Comparison of ENCODE assay signal across 2 cellular contexts in the genomic region with DNA sequence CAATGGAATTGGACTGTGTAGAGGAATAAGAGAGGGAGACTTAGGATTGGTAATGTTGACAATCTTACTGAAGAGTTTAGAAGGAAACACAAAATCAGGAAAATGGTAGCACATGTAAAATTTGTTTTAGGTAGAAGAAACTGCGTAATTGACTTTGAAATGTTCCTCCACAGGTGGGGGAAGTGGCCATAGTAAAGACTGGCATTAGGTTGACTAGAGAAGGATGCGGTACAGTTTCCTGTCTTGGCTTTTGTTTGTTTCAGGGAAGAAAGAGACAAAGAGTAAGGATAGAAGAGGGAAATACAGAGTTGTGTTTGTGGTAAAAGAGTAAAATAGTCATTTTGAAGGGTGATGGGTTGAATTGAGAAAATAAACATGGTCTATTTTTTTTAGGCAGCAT.
TF ChIP-seq lines count a peak whose summit lies in the region.

No MANE protein-coding gene starts in this region.

TF ChIP-seq in IMR-90, 13 proteins besides CTCF, POLR2A, EP300 and RAD21:
- TF ChIP-seq, protein P1, sequence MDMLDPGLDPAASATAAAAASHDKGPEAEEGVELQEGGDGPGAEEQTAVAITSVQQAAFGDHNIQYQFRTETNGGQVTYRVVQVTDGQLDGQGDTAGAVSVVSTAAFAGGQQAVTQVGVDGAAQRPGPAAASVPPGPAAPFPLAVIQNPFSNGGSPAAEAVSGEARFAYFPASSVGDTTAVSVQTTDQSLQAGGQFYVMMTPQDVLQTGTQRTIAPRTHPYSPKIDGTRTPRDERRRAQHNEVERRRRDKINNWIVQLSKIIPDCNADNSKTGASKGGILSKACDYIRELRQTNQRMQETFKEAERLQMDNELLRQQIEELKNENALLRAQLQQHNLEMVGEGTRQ (IDR thresholded peaks at IDR 0.05; ENCODE audit: low read depth, low read length) = no peak
- TF ChIP-seq CHD1 (IDR thresholded peaks at IDR 0.05; ENCODE audit: low read depth, low read length) = no peak
- TF ChIP-seq FOS (IDR thresholded peaks at IDR 0.05; ENCODE audit: low read depth, low read length) = no peak
- no peak for TF ChIP-seq RCOR1 (IDR thresholded peaks at IDR 0.05; ENCODE audit: insufficient replicate concordance, low read length)
- TF ChIP-seq, protein P2, sequence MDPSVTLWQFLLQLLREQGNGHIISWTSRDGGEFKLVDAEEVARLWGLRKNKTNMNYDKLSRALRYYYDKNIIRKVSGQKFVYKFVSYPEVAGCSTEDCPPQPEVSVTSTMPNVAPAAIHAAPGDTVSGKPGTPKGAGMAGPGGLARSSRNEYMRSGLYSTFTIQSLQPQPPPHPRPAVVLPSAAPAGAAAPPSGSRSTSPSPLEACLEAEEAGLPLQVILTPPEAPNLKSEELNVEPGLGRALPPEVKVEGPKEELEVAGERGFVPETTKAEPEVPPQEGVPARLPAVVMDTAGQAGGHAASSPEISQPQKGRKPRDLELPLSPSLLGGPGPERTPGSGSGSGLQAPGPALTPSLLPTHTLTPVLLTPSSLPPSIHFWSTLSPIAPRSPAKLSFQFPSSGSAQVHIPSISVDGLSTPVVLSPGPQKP (IDR thresholded peaks at IDR 0.05; ENCODE audit: borderline replicate concordance, low read depth, low read length) = no peak
- TF ChIP-seq NFE2L2 (IDR thresholded peaks at IDR 0.05; ENCODE audit: low read depth, low read length) = no peak
- TF ChIP-seq MAZ (IDR thresholded peaks at IDR 0.05; ENCODE audit: borderline replicate concordance, low read depth, low read length) = no peak
- TF ChIP-seq MAFK (IDR thresholded peaks at IDR 0.05; ENCODE audit: low read depth, low read length) = no peak
- TF ChIP-seq SMC3 (IDR thresholded peaks at IDR 0.05; ENCODE audit: low read depth, low read length) = no peak
- no peak for TF ChIP-seq RFX5 (IDR thresholded peaks at IDR 0.05; ENCODE audit: low read depth, low read length)
- no peak for TF ChIP-seq BHLHE40 (IDR thresholded peaks at IDR 0.05; ENCODE audit: low read depth, low read length)
- TF ChIP-seq MXI1 (IDR thresholded peaks at IDR 0.05; ENCODE audit: borderline replicate concordance, low read depth, low read length) = no peak
- no peak for TF ChIP-seq CEBPB (IDR thresholded peaks at IDR 0.05; ENCODE audit: low read depth, low read length)

TF ChIP-seq in H1, 55 proteins besides CTCF, POLR2A, EP300 and RAD21:
- TF ChIP-seq CBX5 (IDR thresholded peaks at IDR 0.05; ENCODE audit: low read depth, low read length) (no peak), SUZ12 (IDR thresholded peaks at IDR 0.05; ENCODE audit: low read length) (no peak), RFX5 (IDR thresholded peaks at IDR 0.05; ENCODE audit: borderline replicate concordance, low read depth, low read length) (no peak), BCL11A (IDR thresholded peaks at IDR 0.05; ENCODE audit: low read depth in 2 of 2, low read length in 2 of 2) (no peak), KDM1A (IDR thresholded peaks at IDR 0.05; ENCODE audit: borderline replicate concordance, low read length) (no peak), SRF (IDR thresholded peaks at IDR 0.05; ENCODE audit: low read depth, low read length) (no peak), GTF2F1 (IDR thresholded peaks at IDR 0.05; ENCODE audit: borderline replicate concordance, low read depth, low read length) (no peak), CREB1 (IDR thresholded peaks at IDR 0.05) (no peak), TCF12 (IDR thresholded peaks at IDR 0.05; ENCODE audit: low read depth, low read length) (no peak), MAFK (IDR thresholded peaks at IDR 0.05; ENCODE audit: low read depth, low read length) (no peak)
- TF ChIP-seq, protein P1 (IDR thresholded peaks at IDR 0.05; ENCODE audit: low read length) = no peak
